8 cellular contexts compared by ENCODE assay signal in genomic region chr5:61933787-61934626, GRCh38.
DNase-seq lines count a peak whose midpoint lies in the region; ATAC-seq, FAIRE-seq and TF ChIP-seq lines count a peak whose summit lies in the region.

No MANE protein-coding gene starts in this region.

- no peaks in the 10 kb centered on the region for H3K4me1 Mint-ChIP-seq in nephron
- no peaks in the 10 kb centered on the region for H3K4me1 Mint-ChIP-seq in activated CD8-positive, alpha-beta memory T cell treated with anti-CD3 and anti-CD28 coated beads, Interleukin-2, amount 10 ng/mL, durations not matched to agents 7 days and 5 days

- no peak overlapping the region for H3K4me2 ChIP-seq in Karpas-422 (ENCODE audit: low read depth, low read length, poor library complexity, severe bottlenecking)

- no peaks in the 10 kb centered on the region for H3K27me3 ChIP-seq in Karpas-422 (ENCODE audit: low read length)

- DNase-seq in AG04449 (ENCODE audit: low read depth, low spot score), result no peak
- DNase-seq in GM10266 (ENCODE audit: extremely low spot score), result peak; percentile 36
- peak; percentile 82 for DNase-seq in Karpas-422
- peak; percentile 8 for DNase-seq in RCC 7860 (ENCODE audit: low spot score)
- peak; percentile 83 for DNase-seq in epithelial cell of esophagus (ENCODE audit: low read depth)
- DNase-seq in activated CD8-positive, alpha-beta memory T cell treated with anti-CD3 and anti-CD28 coated beads, Interleukin-2, amount 10 ng/mL, durations not matched to agents 7 days and 5 days, result no peak
- DNase-seq in activated CD8-positive, alpha-beta memory T cell treated with anti-CD3 and anti-CD28 coated beads, Interleukin-2, amount 50 U/mL, for 48 hours, result no peak

- H3K4me3 Mint-ChIP-seq in nephron, result no peak overlapping the region
- no peak overlapping the region for H3K4me3 Mint-ChIP-seq in activated CD8-positive, alpha-beta memory T cell treated with anti-CD3 and anti-CD28 coated beads, Interleukin-2, amount 10 ng/mL, durations not matched to agents 7 days and 5 days

- CTCF ChIA-PET in AG04449 (lab: Yijun Ruan, JAX), result interaction anchor here (0.9 to 2.1 kb wide), 5 partner anchors 275 to 1246 kb away, joined by 3 to 6 read pairs (median 3); no protein-coding TSS in a partner anchor
- CTCF ChIA-PET in activated CD8-positive, alpha-beta memory T cell treated with anti-CD3 and anti-CD28 coated beads, Interleukin-2, amount 10 ng/mL, durations not matched to agents 7 days and 5 days (lab: Charles Lee), result no interaction called here

- no peak overlapping the region for H3K27ac Mint-ChIP-seq in nephron
- H3K27ac Mint-ChIP-seq in activated CD8-positive, alpha-beta memory T cell treated with anti-CD3 and anti-CD28 coated beads, Interleukin-2, amount 10 ng/mL, durations not matched to agents 7 days and 5 days, result no peak overlapping the region

- H3K36me3 Mint-ChIP-seq in nephron (ENCODE audit: low read depth), result no peaks in the 10 kb centered on the region
- no peaks in the 10 kb centered on the region for H3K36me3 Mint-ChIP-seq in activated CD8-positive, alpha-beta memory T cell treated with anti-CD3 and anti-CD28 coated beads, Interleukin-2, amount 10 ng/mL, durations not matched to agents 7 days and 5 days

- TF ChIP-seq CTCF in AG04449 (IDR thresholded peaks at IDR 0.05; ENCODE audit: insufficient read depth, low read length, missing control alignments) (peak; percentile 48), GM10266 (IDR thresholded peaks at IDR 0.05; ENCODE audit: control insufficient read depth, insufficient read depth, low read depth, missing control alignments) (peak; percentile 57), epithelial cell of esophagus (IDR thresholded peaks at IDR 0.05; ENCODE audit: insufficient read depth, low read depth, low read length, missing control alignments) (peak; percentile 83), nephron (IDR thresholded peaks at IDR 0.05; ENCODE audit: unreplicated experiment in 3 of 3) (peak; percentile 65 to 87 (median 82))

- no peaks in the 10 kb centered on the region for H3K9me3 Mint-ChIP-seq in nephron
- H3K9me3 Mint-ChIP-seq in activated CD8-positive, alpha-beta memory T cell treated with anti-CD3 and anti-CD28 coated beads, Interleukin-2, amount 10 ng/mL, durations not matched to agents 7 days and 5 days (ENCODE audit: low read depth), result no peaks in the 10 kb centered on the region

- H3K9me2 ChIP-seq in Karpas-422 (replicated peaks; ENCODE audit: insufficient read depth, low read length), result no peaks in the 10 kb centered on the region

- H3K79me2 ChIP-seq in Karpas-422 (ENCODE audit: low read length), result no peaks in the 10 kb centered on the region

- H3K27me3 Mint-ChIP-seq in nephron (ENCODE audit: low read depth), result peaks cover 6% of the 10 kb centered on the region
- peaks cover 2% of the 10 kb centered on the region for H3K27me3 Mint-ChIP-seq in activated CD8-positive, alpha-beta memory T cell treated with anti-CD3 and anti-CD28 coated beads, Interleukin-2, amount 10 ng/mL, durations not matched to agents 7 days and 5 days

- H3K27ac ChIP-seq in Karpas-422 (ENCODE audit: low read length), result no peak overlapping the region

- FAIRE-seq in RCC 7860 (lab: Jason Lieb, UNC), result no peak

- no peaks in the 10 kb centered on the region for H3K4me1 ChIP-seq in Karpas-422 (ENCODE audit: low read length)

- H3K4me3 ChIP-seq in AG04449 (ENCODE audit: low read depth, low read length), result no peak overlapping the region
- H3K4me3 ChIP-seq in Karpas-422 (ENCODE audit: low read length), result no peak overlapping the region
- no peak overlapping the region for H3K4me3 ChIP-seq in epithelial cell of esophagus (ENCODE audit: low read length)

- ATAC-seq in activated CD8-positive, alpha-beta memory T cell treated with anti-CD3 and anti-CD28 coated beads, Interleukin-2, amount 10 ng/mL, durations not matched to agents 7 days and 5 days, result no peak

- POLR2A ChIA-PET in AG04449 (lab: Yijun Ruan, JAX), result no interaction called here

- H4K20me1 ChIP-seq in Karpas-422 (ENCODE audit: insufficient read depth, low read depth, low read length), result no peaks in the 10 kb centered on the region

- H3K9ac ChIP-seq in Karpas-422 (ENCODE audit: low read length), result no peak overlapping the region

- no peaks in the 10 kb centered on the region for H3K36me3 ChIP-seq in Karpas-422 (ENCODE audit: insufficient read depth, low read length)

- H3K9me3 ChIP-seq in Karpas-422 (ENCODE audit: low read length), result no peaks in the 10 kb centered on the region

- H2AFZ ChIP-seq in Karpas-422 (ENCODE audit: low read length), result no peak overlapping the region

Comparison
In these comparisons a context has a peak if more than half of its experiments do, and no peak if none do; other contexts are left out.
1. DNase-seq: peak in GM10266 (single experiment), Karpas-422 (single experiment), RCC 7860 (single experiment) and epithelial cell of esophagus (single experiment); none in AG04449 (single experiment), activated CD8-positive, alpha-beta memory T cell treated with anti-CD3 and anti-CD28 coated beads, Interleukin-2, amount 10 ng/mL, durations not matched to agents 7 days and 5 days (single experiment) and activated CD8-positive, alpha-beta memory T cell treated with anti-CD3 and anti-CD28 coated beads, Interleukin-2, amount 50 U/mL, for 48 hours (single experiment).
2. Peak in every context shown above with its lines, with median percentiles within 50 percentile points of each other: CTCF ChIP-seq.